ENCODE assay signal across 1 cellular context in the genomic region with DNA sequence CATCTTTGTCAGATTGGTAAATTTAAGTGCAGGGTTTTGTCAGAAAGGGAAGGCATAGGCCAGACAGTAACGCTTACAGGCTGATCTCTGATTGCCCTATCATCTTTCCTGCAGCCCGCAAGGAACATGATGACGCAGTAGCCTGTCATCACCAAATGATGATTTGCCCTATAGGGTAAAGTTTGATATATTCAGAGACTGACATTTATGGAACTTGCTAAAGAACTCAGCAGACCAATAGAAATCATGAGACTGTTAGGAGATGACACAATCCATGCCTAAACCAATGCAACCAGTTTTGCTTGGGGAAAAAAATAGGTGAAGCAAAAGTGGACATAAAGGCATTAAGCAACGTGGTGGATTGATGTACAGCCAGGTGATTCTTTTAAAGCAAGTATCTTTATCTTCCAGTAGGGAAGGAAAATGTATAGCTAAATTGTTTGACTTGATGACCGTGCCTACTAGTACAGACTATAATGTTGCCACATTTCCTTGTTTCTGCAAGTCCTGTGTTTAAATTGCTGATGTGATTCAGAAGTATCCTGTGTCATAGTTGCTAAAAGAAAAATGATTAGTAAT.
TF ChIP-seq lines count a peak whose summit lies in the region.

No MANE protein-coding gene starts in this region.

TF ChIP-seq in K562, 482 proteins besides CTCF, POLR2A, EP300 and RAD21 (continued from another document):
- TF ChIP-seq, protein P1, sequence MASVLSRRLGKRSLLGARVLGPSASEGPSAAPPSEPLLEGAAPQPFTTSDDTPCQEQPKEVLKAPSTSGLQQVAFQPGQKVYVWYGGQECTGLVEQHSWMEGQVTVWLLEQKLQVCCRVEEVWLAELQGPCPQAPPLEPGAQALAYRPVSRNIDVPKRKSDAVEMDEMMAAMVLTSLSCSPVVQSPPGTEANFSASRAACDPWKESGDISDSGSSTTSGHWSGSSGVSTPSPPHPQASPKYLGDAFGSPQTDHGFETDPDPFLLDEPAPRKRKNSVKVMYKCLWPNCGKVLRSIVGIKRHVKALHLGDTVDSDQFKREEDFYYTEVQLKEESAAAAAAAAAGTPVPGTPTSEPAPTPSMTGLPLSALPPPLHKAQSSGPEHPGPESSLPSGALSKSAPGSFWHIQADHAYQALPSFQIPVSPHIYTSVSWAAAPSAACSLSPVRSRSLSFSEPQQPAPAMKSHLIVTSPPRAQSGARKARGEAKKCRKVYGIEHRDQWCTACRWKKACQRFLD (CRISPR knock-in tag; IDR thresholded peaks at IDR 0.05), result no peak
- TF ChIP-seq ELF4 (CRISPR knock-in tag; IDR thresholded peaks at IDR 0.05) (no peak), TAF1 (IDR thresholded peaks at IDR 0.05; ENCODE audit: control insufficient read depth, extremely low read depth, insufficient read depth, low read length, severe bottlenecking) (no peak), SETDB1 (IDR thresholded peaks at IDR 0.05; ENCODE audit: low read length) (no peak), SRSF7 (optimal IDR thresholded peaks at IDR 0.05; ENCODE audit: low read depth, low read length) (no peak), ZNF512 (tag; IDR thresholded peaks at IDR 0.05) (no peak), RBFOX2 (IDR thresholded peaks at IDR 0.05; ENCODE audit: low read depth, low read length) (0 out of 2 replicates have a peak, but pooled peaks have one; percentile 11), JUND (IDR thresholded peaks at IDR 0.05; ENCODE audit: borderline replicate concordance, low read depth, low read length) (peak; percentile 54; the same call in 1 of the 2 replicates), JUND (tag; IDR thresholded peaks at IDR 0.05; ENCODE audit: borderline replicate concordance, low read depth, low read length) (peak; percentile 23; the same call in 1 of the 3 replicates), SMARCC2 (IDR thresholded peaks at IDR 0.05; ENCODE audit: low read depth) (no peak), ATF1 (CRISPR knock-in tag; IDR thresholded peaks at IDR 0.05) (no peak), ATF1 (tag; IDR thresholded peaks at IDR 0.05) (peak; percentile 75), BDP1 (IDR thresholded peaks at IDR 0.05; ENCODE audit: insufficient read depth, insufficient read length) (no peak), ELF1 (tag; IDR thresholded peaks at IDR 0.05) (no peak), BCL6 (CRISPR knock-in tag; IDR thresholded peaks at IDR 0.05) (no peak), CTCFL (IDR thresholded peaks at IDR 0.05; ENCODE audit: borderline replicate concordance, insufficient read depth, low read depth, low read length, poor library complexity, severe bottlenecking) (no peak), CEBPB (tag; IDR thresholded peaks at IDR 0.05) (peak; percentile 70), HCFC1 (IDR thresholded peaks at IDR 0.05; ENCODE audit: low read depth, low read length) (no peak), ZNF785 (CRISPR knock-in tag; IDR thresholded peaks at IDR 0.05) (no peak), ZNF41 (CRISPR knock-in tag; conservative IDR thresholded peaks at IDR 0.05) (no peak), MEIS2 (IDR thresholded peaks at IDR 0.05; ENCODE audit: partially characterized antibody) (peak; percentile 88), KDM1A (IDR thresholded peaks at IDR 0.05) (no peak), RBM14 (IDR thresholded peaks at IDR 0.05; ENCODE audit: borderline replicate concordance, insufficient read depth, low read depth, low read length) (no peak), AFF4 (CRISPR knock-in tag; IDR thresholded peaks at IDR 0.05) (no peak), CXXC5 (CRISPR knock-in tag; IDR thresholded peaks at IDR 0.05) (peak; percentile 66), ELK1 (CRISPR knock-in tag; IDR thresholded peaks at IDR 0.05) (no peak)
- TF ChIP-seq, protein P2, sequence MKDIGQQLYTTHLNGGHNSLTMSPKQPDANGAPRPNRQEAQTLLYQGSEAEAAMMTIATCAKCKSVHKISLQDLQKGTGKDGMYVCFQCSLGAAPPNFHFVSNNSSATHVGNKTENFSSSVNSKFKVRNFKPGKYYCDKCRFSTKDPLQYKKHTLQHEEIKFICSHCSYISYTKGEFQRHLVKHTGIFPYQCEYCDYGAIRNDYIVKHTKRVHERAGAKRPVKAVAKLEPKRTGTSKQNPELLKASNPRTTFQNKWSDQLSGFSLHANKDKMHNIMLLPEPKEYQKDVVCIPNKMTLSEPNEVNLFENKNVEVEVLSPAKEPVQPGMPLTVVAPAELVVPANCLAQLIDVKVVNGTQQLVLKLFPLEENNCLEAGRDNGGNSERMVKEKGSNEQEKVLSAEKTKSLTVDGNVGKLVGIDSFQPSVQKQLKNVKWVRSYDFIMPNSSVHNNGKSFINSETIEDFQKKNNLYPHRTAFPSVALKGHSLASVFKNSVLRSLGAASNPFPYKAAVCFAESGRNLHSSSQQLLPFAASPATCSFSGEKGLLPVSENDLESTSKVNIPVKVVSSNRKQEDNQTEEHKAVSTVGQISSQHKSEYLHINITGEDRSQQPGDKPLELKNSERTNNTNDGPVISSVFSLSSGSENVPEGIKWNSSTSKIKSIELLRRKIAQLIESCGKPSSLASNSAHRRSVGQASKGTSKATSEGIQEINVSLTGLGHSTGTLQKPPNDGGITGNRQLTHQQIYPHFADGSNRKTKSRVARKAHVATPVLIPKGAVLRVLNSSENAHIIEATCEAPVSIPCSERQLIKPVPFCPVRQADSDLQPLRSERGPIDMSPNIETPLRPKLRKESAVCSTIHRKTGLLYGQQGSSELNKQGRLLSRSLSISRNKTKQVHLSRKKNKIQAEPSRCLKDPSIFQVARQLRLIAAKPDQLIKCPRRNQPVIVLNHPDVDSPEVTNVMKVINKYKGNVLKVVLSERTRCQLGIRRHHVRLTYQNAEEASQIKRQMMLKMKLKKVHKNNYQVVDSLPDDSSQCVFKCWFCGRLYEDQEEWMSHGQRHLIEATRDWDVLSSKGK (CRISPR knock-in tag; IDR thresholded peaks at IDR 0.05), result no peak
TF ChIP-seq in K562: peak in this region for 26.
